ENCODE assay signal across 23 cellular contexts in the genomic region with DNA sequence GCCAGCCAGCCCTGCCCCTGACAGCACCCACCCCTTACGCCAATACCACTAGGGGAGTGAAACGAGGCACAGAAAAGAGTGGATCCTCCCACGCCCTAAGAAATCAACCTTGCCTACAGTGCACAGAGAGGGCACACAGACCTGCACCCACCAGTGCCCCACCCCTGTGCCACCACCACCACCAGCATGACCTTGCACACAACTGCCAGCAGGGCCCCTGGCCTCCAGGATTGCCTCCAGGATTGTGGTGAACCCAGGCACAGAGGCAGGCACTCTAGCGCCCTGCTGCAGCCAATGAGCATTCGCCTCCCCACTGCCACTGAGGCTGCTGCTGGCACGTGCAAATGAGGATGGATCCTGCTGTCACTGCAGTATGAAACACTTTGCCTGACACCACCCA. TPM values are rescaled to one million over a fixed set of nuclear protein-coding genes. Genes with fewer than 3 reads are reported as not detected.
"Had no signal": no experiment of that assay in that cellular context is flagged by ENCODE, and none has a peak within 500 bp of the region (broad histone marks: within the 10 kb centered on the region; RNA-seq: fewer than 3 reads in every experiment).

No MANE protein-coding gene starts in this region.

- H3K4me1 ChIP-seq: lower lobe of right lung, neural progenitor cell, prostate gland, right atrium auricular region, thyroid gland had no signal

- H3K36me3 Mint-ChIP-seq: immature natural killer cell; neural progenitor cell; stimulated activated naive B cell treated with anti-CD40 and anti-IgM and Interleukin-4, amounts not matched to agents 10 μg/mL and 1 μg/mL and 100 μg/mL, for 72 hours; type B pancreatic cell had no signal

- FAIRE-seq: frontal cortex, urothelium cell line had no signal

- DNase-seq: cerebellar nuclear complex; cortex of kidney; effector memory CD8-positive, alpha-beta T cell; hypothalamus; immature natural killer cell; islet precursor cell; left ventricle myocardium superior; lower lobe of right lung; nucleus accumbens; stimulated activated CD4-positive, alpha-beta T cell treated with anti-CD3 and anti-CD28 coated beads, Interleukin-2, amount 100 ng/mL, for 24 hours; stimulated activated CD4-positive, alpha-beta T cell treated with anti-CD3 and anti-CD28 coated beads, Interleukin-4, amount 100 ng/mL, for 24 hours; stimulated activated naive B cell treated with anti-CD40 and anti-IgM and Interleukin-4, amounts not matched to agents 10 μg/mL and 1 μg/mL and 100 μg/mL, for 72 hours; stomach; thyroid gland had no signal

- H3K27me3 ChIP-seq: neural progenitor cell, right atrium auricular region, stomach, thyroid gland had no signal

- H3K36me3 ChIP-seq: lower lobe of right lung, neural progenitor cell, prostate gland, right atrium auricular region, stomach, thyroid gland had no signal

- H3K4me3 ChIP-seq: lower lobe of right lung, neural progenitor cell, prostate gland, right atrium auricular region, smooth muscle cell, stomach, thyroid gland had no signal

- H3K4me1 Mint-ChIP-seq: immature natural killer cell; neural progenitor cell; stimulated activated naive B cell treated with anti-CD40 and anti-IgM and Interleukin-4, amounts not matched to agents 10 μg/mL and 1 μg/mL and 100 μg/mL, for 72 hours had no signal

- H3K27ac Mint-ChIP-seq: effector memory CD8-positive, alpha-beta T cell; immature natural killer cell; nephron; neural progenitor cell; stimulated activated naive B cell treated with anti-CD40 and anti-IgM and Interleukin-4, amounts not matched to agents 10 μg/mL and 1 μg/mL and 100 μg/mL, for 72 hours; type B pancreatic cell had no signal

- H3K9ac ChIP-seq: neural progenitor cell had no signal

- H3K27me3 Mint-ChIP-seq: type B pancreatic cell had no signal

- ATAC-seq: effector memory CD8-positive, alpha-beta T cell; left ventricle myocardium superior; sciatic nerve; stimulated activated naive B cell treated with anti-CD40 and anti-IgM and Interleukin-4, amounts not matched to agents 10 μg/mL and 1 μg/mL and 100 μg/mL, for 72 hours had no signal

- H3K4me3 Mint-ChIP-seq: effector memory CD8-positive, alpha-beta T cell; immature natural killer cell; nephron; neural progenitor cell; stimulated activated naive B cell treated with anti-CD40 and anti-IgM and Interleukin-4, amounts not matched to agents 10 μg/mL and 1 μg/mL and 100 μg/mL, for 72 hours; type B pancreatic cell had no signal

- H3K9me3 ChIP-seq: lower lobe of right lung, prostate gland, right atrium auricular region, thyroid gland had no signal

- H3K27ac ChIP-seq: lower lobe of right lung, neural progenitor cell, prostate gland, right atrium auricular region, stomach, thyroid gland had no signal

RNA-seq across cellular contexts. Expression of a gene that starts 23.5 kb away (rescaled TPM):
- polyA plus RNA-seq: immature natural killer cell had no signal
